9 cellular contexts compared by ENCODE assay signal in genomic region chr5:14405267-14405666, GRCh38.
DNase-seq lines count a peak whose midpoint lies in the region; ATAC-seq, FAIRE-seq and TF ChIP-seq lines count a peak whose summit lies in the region.
"Had no signal": no experiment of that assay in that cellular context is flagged by ENCODE, and none has a peak within 500 bp of the region (broad histone marks: within the 10 kb centered on the region; RNA-seq: fewer than 3 reads in every experiment).

No MANE protein-coding gene starts in this region.

- CTCF ChIA-PET in activated naive CD4-positive, alpha-beta T cell treated with anti-CD3 and anti-CD28 coated beads, Interleukin-2, amount 10 ng/mL, durations not matched to agents 7 days and 5 days (lab: Charles Lee): interaction anchor here (0.7 kb wide), 1 partner anchor 40 kb away, joined by 3 read pairs; no protein-coding TSS in a partner anchor

- H3K4me3 ChIP-seq in DND-41 (ENCODE audit: low read depth in 1 of 2, low read length in 2 of 2): no peak overlapping the region
- H3K4me3 ChIP-seq in bronchial epithelial cell (ENCODE audit: low read depth, low read length): no peak overlapping the region
- H3K4me3 ChIP-seq in mucosa of rectum (ENCODE audit: low read length in 2 of 2): no peak overlapping the region

- no peaks in the 10 kb centered on the region; the same call in 1 of the 2 replicates for H4K20me1 ChIP-seq in DND-41 (ENCODE audit: insufficient read depth, low read length)

- H3K79me2 ChIP-seq in DND-41 (ENCODE audit: insufficient read depth, low read length): no peaks in the 10 kb centered on the region

- no peak overlapping the region for H3K4me2 ChIP-seq in DND-41 (ENCODE audit: insufficient read depth, low read length)

- H3K9me3 Mint-ChIP-seq in activated T-helper 2 cell treated with anti-CD3 and anti-CD28 coated beads, Interferon-gamma antibody, Interleukin-2, Interleukin-4, amounts not matched to agents 10 μg/mL and 5 μg/mL and 100 μg/mL, durations not matched to agents 14 hours and 24 hours and 36 hours: peaks cover 16% of the 10 kb centered on the region
- H3K9me3 Mint-ChIP-seq in activated naive CD4-positive, alpha-beta T cell treated with anti-CD3 and anti-CD28 coated beads, Interleukin-2, amount 10 ng/mL, durations not matched to agents 7 days and 5 days: peaks cover 8% of the 10 kb centered on the region
- H3K9me3 Mint-ChIP-seq: memory B cell had no signal

- H3K27me3 Mint-ChIP-seq in activated T-helper 2 cell treated with anti-CD3 and anti-CD28 coated beads, Interferon-gamma antibody, Interleukin-2, Interleukin-4, amounts not matched to agents 10 μg/mL and 5 μg/mL and 100 μg/mL, durations not matched to agents 14 hours and 24 hours and 36 hours (ENCODE audit: low read depth): no peaks in the 10 kb centered on the region
- peaks cover 7% of the 10 kb centered on the region for H3K27me3 Mint-ChIP-seq in activated naive CD4-positive, alpha-beta T cell treated with anti-CD3 and anti-CD28 coated beads, Interleukin-2, amount 10 ng/mL, durations not matched to agents 7 days and 5 days
- H3K27me3 Mint-ChIP-seq: memory B cell had no signal

- no peak overlapping the region for H3K4me3 Mint-ChIP-seq in activated T-helper 2 cell treated with anti-CD3 and anti-CD28 coated beads, Interferon-gamma antibody, Interleukin-2, Interleukin-4, amounts not matched to agents 10 μg/mL and 5 μg/mL and 100 μg/mL, durations not matched to agents 14 hours and 24 hours and 36 hours (ENCODE audit: low read depth)
- no peak overlapping the region for H3K4me3 Mint-ChIP-seq in activated naive CD4-positive, alpha-beta T cell treated with anti-CD3 and anti-CD28 coated beads, Interleukin-2, amount 10 ng/mL, durations not matched to agents 7 days and 5 days
- H3K4me3 Mint-ChIP-seq: memory B cell had no signal

- intact Hi-C loops in activated T-helper 2 cell treated with anti-CD3 and anti-CD28 coated beads, Interferon-gamma antibody, Interleukin-2, Interleukin-4, amounts not matched to agents 10 μg/mL and 5 μg/mL and 100 μg/mL, durations not matched to agents 14 hours and 24 hours and 36 hours (cut with micrococcal nuclease): no loop called here

- H3K4me1 ChIP-seq in DND-41 (ENCODE audit: insufficient read depth, low read length): no peaks in the 10 kb centered on the region
- peaks cover 6 to 10% of the 10 kb centered on the region in 2 donors for H3K4me1 ChIP-seq in mucosa of rectum (ENCODE audit: control insufficient read depth in 2 of 2, insufficient read depth in 2 of 2, low read length in 2 of 2)

- no peak overlapping the region for H3K27ac Mint-ChIP-seq in activated T-helper 2 cell treated with anti-CD3 and anti-CD28 coated beads, Interferon-gamma antibody, Interleukin-2, Interleukin-4, amounts not matched to agents 10 μg/mL and 5 μg/mL and 100 μg/mL, durations not matched to agents 14 hours and 24 hours and 36 hours
- H3K27ac Mint-ChIP-seq in activated naive CD4-positive, alpha-beta T cell treated with anti-CD3 and anti-CD28 coated beads, Interleukin-2, amount 10 ng/mL, durations not matched to agents 7 days and 5 days: no peak overlapping the region

- no peak overlapping the region for H3K9ac ChIP-seq in DND-41 (ENCODE audit: low read depth, low read length)
- no peak overlapping the region for H3K9ac ChIP-seq in mucosa of rectum (ENCODE audit: low read depth in 1 of 2, low read length in 2 of 2)

- H3K27ac ChIP-seq in DND-41 (ENCODE audit: low read length) (no peak overlapping the region), mucosa of rectum (ENCODE audit: low read depth in 2 of 2, low read length in 2 of 2) (peak overlapping the region; percentile 30 to 50)

- TF ChIP-seq CTCF in DND-41 (IDR thresholded peaks at IDR 0.05; ENCODE audit: borderline replicate concordance, extremely low read depth, low read length, poor library complexity, severe bottlenecking) (peak; percentile 18), bronchial epithelial cell (IDR thresholded peaks at IDR 0.05; ENCODE audit: insufficient read depth, low read length, severe bottlenecking) (peak; percentile 22)

- H3K27me3 ChIP-seq in DND-41 (ENCODE audit: insufficient read depth, low read length, poor library complexity): no peaks in the 10 kb centered on the region
- H3K27me3 ChIP-seq in bronchial epithelial cell (ENCODE audit: control insufficient read depth, insufficient read depth, low read length): no peaks in the 10 kb centered on the region
- no peaks in the 10 kb centered on the region for H3K27me3 ChIP-seq in mucosa of rectum (ENCODE audit: control insufficient read depth in 2 of 2, insufficient read depth in 2 of 2, low read length in 2 of 2)

- peaks cover 16% of the 10 kb centered on the region for H3K36me3 Mint-ChIP-seq in activated T-helper 2 cell treated with anti-CD3 and anti-CD28 coated beads, Interferon-gamma antibody, Interleukin-2, Interleukin-4, amounts not matched to agents 10 μg/mL and 5 μg/mL and 100 μg/mL, durations not matched to agents 14 hours and 24 hours and 36 hours (ENCODE audit: low read depth)
- peaks cover 7% of the 10 kb centered on the region for H3K36me3 Mint-ChIP-seq in activated naive CD4-positive, alpha-beta T cell treated with anti-CD3 and anti-CD28 coated beads, Interleukin-2, amount 10 ng/mL, durations not matched to agents 7 days and 5 days

- ATAC-seq in DND-41 (ENCODE audit: insufficient read depth, low read depth): no peak
- ATAC-seq in GM21737 (IDR thresholded peaks at IDR 0.05; ENCODE audit: unreplicated experiment): no peak
- ATAC-seq in HG03280 (IDR thresholded peaks at IDR 0.05; ENCODE audit: unreplicated experiment): no peak

- H3K4me1 Mint-ChIP-seq in activated T-helper 2 cell treated with anti-CD3 and anti-CD28 coated beads, Interferon-gamma antibody, Interleukin-2, Interleukin-4, amounts not matched to agents 10 μg/mL and 5 μg/mL and 100 μg/mL, durations not matched to agents 14 hours and 24 hours and 36 hours (ENCODE audit: low read depth): peaks cover 50% of the 10 kb centered on the region
- H3K4me1 Mint-ChIP-seq in activated naive CD4-positive, alpha-beta T cell treated with anti-CD3 and anti-CD28 coated beads, Interleukin-2, amount 10 ng/mL, durations not matched to agents 7 days and 5 days: peaks cover 33% of the 10 kb centered on the region

- no peaks in the 10 kb centered on the region for H3K9me3 ChIP-seq in DND-41 (ENCODE audit: insufficient read depth, low read length, severe bottlenecking)
- no peaks in the 10 kb centered on the region for H3K9me3 ChIP-seq in mucosa of rectum (ENCODE audit: control insufficient read depth in 2 of 2, low read length in 2 of 2)

- no peak for DNase-seq in DND-41
- DNase-seq in HuH-7.5 (ENCODE audit: low spot score): peak; percentile 36
- DNase-seq in bronchial epithelial cell (ENCODE audit: low read depth): no peak
- no peak for DNase-seq in activated T-helper 2 cell treated with anti-CD3 and anti-CD28 coated beads, Interferon-gamma antibody, Interleukin-2, Interleukin-4, amounts not matched to agents 10 μg/mL and 5 μg/mL and 100 μg/mL, durations not matched to agents 14 hours and 24 hours and 36 hours (ENCODE audit: low spot score)
- no peak for DNase-seq in activated naive CD4-positive, alpha-beta T cell treated with anti-CD3 and anti-CD28 coated beads, Interleukin-2, amount 10 ng/mL, durations not matched to agents 7 days and 5 days

- H3K36me3 ChIP-seq in DND-41 (ENCODE audit: insufficient read depth, low read length) (no peaks in the 10 kb centered on the region), bronchial epithelial cell (ENCODE audit: control insufficient read depth, insufficient read depth, low read length) (peaks cover 14% of the 10 kb centered on the region), mucosa of rectum (ENCODE audit: control insufficient read depth in 2 of 2, insufficient read depth in 2 of 2, low read length in 2 of 2) (peaks cover 50 to 60% of the 10 kb centered on the region in 2 donors)

- no peak overlapping the region for H2AFZ ChIP-seq in DND-41 (ENCODE audit: low read depth, low read length)

- no peak for FAIRE-seq in bronchial epithelial cell (lab: Jason Lieb, UNC)
